ENCODE assay signal across 1 cellular context in the genomic region with DNA sequence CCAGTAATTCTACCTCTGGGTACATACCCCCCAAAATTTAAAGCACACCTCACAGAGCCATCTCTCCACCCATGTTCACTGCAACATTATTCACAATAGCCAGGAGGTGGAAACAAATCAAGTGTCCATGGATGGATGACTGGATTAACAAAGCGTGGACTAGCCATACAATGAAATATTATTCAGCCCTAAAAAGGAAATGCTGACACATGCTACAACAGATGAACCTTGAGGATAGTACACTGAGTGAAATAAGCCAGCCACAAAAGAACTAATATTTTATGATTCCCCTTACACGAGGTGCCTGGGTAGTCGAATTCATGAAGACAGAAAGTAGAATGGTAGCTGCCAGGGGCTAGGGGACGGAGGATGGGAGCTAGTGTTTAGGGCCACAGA.
TF ChIP-seq lines count a peak whose summit lies in the region.

No MANE protein-coding gene starts in this region.

TF ChIP-seq in WTC11, 78 proteins besides CTCF, POLR2A, EP300 and RAD21 (continued from another document):
- TF ChIP-seq, protein P1, sequence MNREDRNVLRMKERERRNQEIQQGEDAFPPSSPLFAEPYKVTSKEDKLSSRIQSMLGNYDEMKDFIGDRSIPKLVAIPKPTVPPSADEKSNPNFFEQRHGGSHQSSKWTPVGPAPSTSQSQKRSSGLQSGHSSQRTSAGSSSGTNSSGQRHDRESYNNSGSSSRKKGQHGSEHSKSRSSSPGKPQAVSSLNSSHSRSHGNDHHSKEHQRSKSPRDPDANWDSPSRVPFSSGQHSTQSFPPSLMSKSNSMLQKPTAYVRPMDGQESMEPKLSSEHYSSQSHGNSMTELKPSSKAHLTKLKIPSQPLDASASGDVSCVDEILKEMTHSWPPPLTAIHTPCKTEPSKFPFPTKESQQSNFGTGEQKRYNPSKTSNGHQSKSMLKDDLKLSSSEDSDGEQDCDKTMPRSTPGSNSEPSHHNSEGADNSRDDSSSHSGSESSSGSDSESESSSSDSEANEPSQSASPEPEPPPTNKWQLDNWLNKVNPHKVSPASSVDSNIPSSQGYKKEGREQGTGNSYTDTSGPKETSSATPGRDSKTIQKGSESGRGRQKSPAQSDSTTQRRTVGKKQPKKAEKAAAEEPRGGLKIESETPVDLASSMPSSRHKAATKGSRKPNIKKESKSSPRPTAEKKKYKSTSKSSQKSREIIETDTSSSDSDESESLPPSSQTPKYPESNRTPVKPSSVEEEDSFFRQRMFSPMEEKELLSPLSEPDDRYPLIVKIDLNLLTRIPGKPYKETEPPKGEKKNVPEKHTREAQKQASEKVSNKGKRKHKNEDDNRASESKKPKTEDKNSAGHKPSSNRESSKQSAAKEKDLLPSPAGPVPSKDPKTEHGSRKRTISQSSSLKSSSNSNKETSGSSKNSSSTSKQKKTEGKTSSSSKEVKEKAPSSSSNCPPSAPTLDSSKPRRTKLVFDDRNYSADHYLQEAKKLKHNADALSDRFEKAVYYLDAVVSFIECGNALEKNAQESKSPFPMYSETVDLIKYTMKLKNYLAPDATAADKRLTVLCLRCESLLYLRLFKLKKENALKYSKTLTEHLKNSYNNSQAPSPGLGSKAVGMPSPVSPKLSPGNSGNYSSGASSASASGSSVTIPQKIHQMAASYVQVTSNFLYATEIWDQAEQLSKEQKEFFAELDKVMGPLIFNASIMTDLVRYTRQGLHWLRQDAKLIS (CRISPR knock-in tag; IDR thresholded peaks at IDR 0.05; ENCODE audit: borderline replicate concordance): no peak
- no peak for TF ChIP-seq SMAD3 (CRISPR knock-in tag; IDR thresholded peaks at IDR 0.05; ENCODE audit: borderline replicate concordance)
- TF ChIP-seq ZNF671 (CRISPR knock-in tag; IDR thresholded peaks at IDR 0.05): no peak
- no peak for TF ChIP-seq GABPB1 (CRISPR knock-in tag; IDR thresholded peaks at IDR 0.05)
- no peak for TF ChIP-seq ZNF396 (CRISPR knock-in tag; IDR thresholded peaks at IDR 0.05; ENCODE audit: borderline replicate concordance)
- TF ChIP-seq, protein P2, sequence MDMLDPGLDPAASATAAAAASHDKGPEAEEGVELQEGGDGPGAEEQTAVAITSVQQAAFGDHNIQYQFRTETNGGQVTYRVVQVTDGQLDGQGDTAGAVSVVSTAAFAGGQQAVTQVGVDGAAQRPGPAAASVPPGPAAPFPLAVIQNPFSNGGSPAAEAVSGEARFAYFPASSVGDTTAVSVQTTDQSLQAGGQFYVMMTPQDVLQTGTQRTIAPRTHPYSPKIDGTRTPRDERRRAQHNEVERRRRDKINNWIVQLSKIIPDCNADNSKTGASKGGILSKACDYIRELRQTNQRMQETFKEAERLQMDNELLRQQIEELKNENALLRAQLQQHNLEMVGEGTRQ (CRISPR knock-in tag; IDR thresholded peaks at IDR 0.05): no peak
